6 cellular contexts compared by ENCODE assay signal in the genomic region with DNA sequence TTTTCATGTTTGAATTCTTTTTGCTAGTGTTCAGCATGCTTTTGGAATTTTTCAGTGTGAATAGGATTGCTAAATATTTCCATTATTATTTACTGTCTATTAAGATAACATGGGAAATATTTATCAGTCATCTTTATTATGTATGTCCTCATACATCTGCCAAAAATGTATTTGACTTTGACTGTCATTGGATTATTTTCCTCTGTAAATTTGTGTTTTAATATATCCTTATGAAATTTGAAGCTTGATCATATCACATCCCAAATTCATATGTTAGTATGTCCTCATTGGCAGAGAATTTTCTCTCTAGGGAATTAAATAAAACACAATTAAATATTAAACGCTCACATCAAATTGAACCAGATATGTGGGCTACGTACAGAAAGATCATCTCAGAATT.
"Had no signal": no experiment of that assay in that cellular context is flagged by ENCODE, and none has a peak within 500 bp of the region (broad histone marks: within the 10 kb centered on the region; RNA-seq: fewer than 3 reads in every experiment).

No MANE protein-coding gene starts in this region.

- DNase-seq: IMR-90, KBM-7 had no signal

- FAIRE-seq: HepG2, HTR-8/SVneo, K562 had no signal

- H3K4me3 ChIP-seq: K562 had no signal

- H3K27ac ChIP-seq: HL-60 had no signal

- ATAC-seq: HepG2, K562 had no signal
